Comparison of ENCODE assay signal across 7 cellular contexts in the genomic region with DNA sequence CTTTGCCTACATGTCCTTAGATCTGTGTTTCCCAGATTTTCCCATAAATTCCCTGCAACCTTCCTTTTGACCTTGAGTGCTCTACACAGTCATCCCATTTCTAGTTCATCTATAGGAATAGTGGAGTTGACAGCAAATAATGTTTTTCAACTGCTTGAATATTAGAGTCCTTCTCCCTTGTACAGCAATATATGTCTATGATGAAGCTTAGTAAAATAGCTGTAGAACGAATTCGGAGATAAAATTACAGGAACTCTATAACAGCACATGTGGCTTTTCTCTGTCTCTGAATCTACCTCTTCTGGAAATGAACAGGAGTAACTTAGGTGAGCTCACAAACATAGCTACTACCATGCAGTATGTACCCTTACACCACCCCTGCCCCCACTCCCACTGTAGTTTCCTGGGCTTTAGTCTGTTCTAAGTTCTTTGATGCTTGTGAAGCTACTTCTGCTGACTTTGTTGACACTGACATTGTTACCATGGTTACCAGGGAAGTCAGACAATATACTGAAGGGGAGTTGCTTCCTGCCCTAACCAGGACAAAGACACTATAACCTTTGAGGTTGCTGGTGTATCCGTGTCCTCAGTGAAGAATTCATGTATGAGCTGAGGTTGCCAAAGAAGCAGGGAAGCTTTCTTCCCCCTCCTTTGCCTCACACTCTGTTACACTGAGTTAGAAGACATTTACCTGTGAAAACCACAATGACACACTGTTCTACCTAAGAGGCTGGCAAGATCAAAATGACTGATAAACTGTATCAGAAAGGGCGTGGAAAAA. TPM values are rescaled to one million over a fixed set of nuclear protein-coding genes. Genes with fewer than 3 reads are reported as not detected.
DNase-seq lines count a peak whose midpoint lies in the region; ATAC-seq, FAIRE-seq and TF ChIP-seq lines count a peak whose summit lies in the region.

No MANE protein-coding gene starts in this region.

- no peak for FAIRE-seq in frontal cortex (lab: Jason Lieb, UNC)

- H3K9me3 ChIP-seq in tibial nerve = peaks cover 0 to 12% (median 0%) of the 10 kb centered on the region in 4 donors

- TF ChIP-seq EP300 in tibial nerve (IDR thresholded peaks at IDR 0.05) = no peak

- H3K36me3 ChIP-seq in tibial nerve = no peaks in the 10 kb centered on the region

- TF ChIP-seq CTCF in foreskin keratinocyte (conservative IDR thresholded peaks at IDR 0.05) (no peak), tibial nerve (IDR thresholded peaks at IDR 0.05) (no peak)

- H3K4me1 ChIP-seq in foreskin keratinocyte = no peaks in the 10 kb centered on the region
- no peaks in the 10 kb centered on the region for H3K4me1 ChIP-seq in tibial nerve

- H3K27ac ChIP-seq in foreskin keratinocyte (no peak overlapping the region), tibial nerve (no peak overlapping the region)

- 69 to 72% methylated on average over 4 of the region's 4 CpGs for WGBS in tibial nerve, 2 donors

- no peak overlapping the region for H3K4me3 ChIP-seq in tibial nerve

- ATAC-seq in foreskin keratinocyte = peak; percentile 84

- H3K27me3 ChIP-seq in foreskin keratinocyte = peaks cover 6% of the 10 kb centered on the region
- no peaks in the 10 kb centered on the region for H3K27me3 ChIP-seq in tibial nerve

- TF ChIP-seq POLR2A in tibial nerve (IDR thresholded peaks at IDR 0.05) = no peak

- DNase-seq in M059J (ENCODE audit: low read depth) (peak; percentile 80), foreskin keratinocyte (peak; percentile 55 to 76), tibial nerve (ENCODE audit: low spot score in 2 of 2) (no peak), frontal cortex (ENCODE audit: low spot score in 2 of 2) (no peak), AG08395 (ENCODE audit: low spot score) (no peak)
- DNase-seq in activated CD4-positive, alpha-beta T cell treated with anti-CD3 and anti-CD28 coated beads, Interleukin-2, amount 50 U/mL, for 1 hour = peak; percentile 83
- peak; percentile 41 for DNase-seq in stimulated activated CD4-positive, alpha-beta T cell treated with anti-CD3 and anti-CD28 coated beads, Interleukin-4, amount 100 ng/mL, for 1 hour

RNA-seq across cellular contexts. Expression of gene SHLD1, which starts 35.8 kb away (rescaled TPM):
- total RNA-seq in M059J (2014; rRNA removed; shearing (Covaris generic)) = 4.1 and 13.5 TPM in 2 replicates
- total RNA-seq in foreskin keratinocyte (1.8 and 2.0 TPM in 2 replicates), tibial nerve (1 to 10 TPM; 2.9 to 5.9 (median 4.0) TPM), frontal cortex (6.1 TPM)
- polyA plus RNA-seq in foreskin keratinocyte = 2.5 and 2.6 TPM in 2 replicates

Comparison
In these comparisons a context has a peak if more than half of its experiments do, and no peak if none do; other contexts are left out.
1. DNase-seq: peak in M059J (single experiment), activated CD4-positive, alpha-beta T cell treated with anti-CD3 and anti-CD28 coated beads, Interleukin-2, amount 50 U/mL, for 1 hour (single experiment), foreskin keratinocyte (2 of 2) and stimulated activated CD4-positive, alpha-beta T cell treated with anti-CD3 and anti-CD28 coated beads, Interleukin-4, amount 100 ng/mL, for 1 hour (single experiment); none in tibial nerve (0 of 2), frontal cortex (0 of 2) and AG08395 (single experiment).